In genomic region chr13:110617326-110618072, GRCh38 we compare ENCODE assay signal across 8 cellular contexts. TPM values are rescaled to one million over a fixed set of nuclear protein-coding genes. Genes with fewer than 3 reads are reported as not detected.
DNase-seq lines count a peak whose midpoint lies in the region; ATAC-seq, FAIRE-seq and TF ChIP-seq lines count a peak whose summit lies in the region.

No MANE protein-coding gene starts in this region.

- H3K36me3 ChIP-seq in left ventricle myocardium inferior: peaks cover 5% of the 10 kb centered on the region
- no peaks in the 10 kb centered on the region for H3K36me3 ChIP-seq in bronchial epithelial cell (ENCODE audit: control insufficient read depth, insufficient read depth, low read length)
- H3K36me3 ChIP-seq in lower lobe of right lung: peaks cover 3% of the 10 kb centered on the region
- peaks cover 4% of the 10 kb centered on the region for H3K36me3 ChIP-seq in upper lobe of right lung
- no peaks in the 10 kb centered on the region for H3K36me3 ChIP-seq in effector memory CD4-positive, alpha-beta T cell (ENCODE audit: control insufficient read depth, insufficient read depth, low read length)

- no peak for DNase-seq in left ventricle myocardium inferior
- DNase-seq in cardiac septum (ENCODE audit: low spot score): no peak
- peak; percentile 69 for DNase-seq in bronchial epithelial cell (ENCODE audit: low read depth)
- DNase-seq in lower lobe of right lung: no peak
- no peak for DNase-seq in upper lobe of right lung
- no peak for DNase-seq in HK-2 (ENCODE audit: unreplicated experiment)
- no peak for DNase-seq in ecto neural progenitor cell (ENCODE audit: low spot score)
- no peak for DNase-seq in effector memory CD4-positive, alpha-beta T cell

- H3K27me3 ChIP-seq in left ventricle myocardium inferior (ENCODE audit: low read depth) (no peaks in the 10 kb centered on the region), bronchial epithelial cell (ENCODE audit: control insufficient read depth, insufficient read depth, low read length) (no peaks in the 10 kb centered on the region), lower lobe of right lung (ENCODE audit: low read depth) (no peaks in the 10 kb centered on the region), upper lobe of right lung (no peaks in the 10 kb centered on the region)
- H3K27me3 ChIP-seq in effector memory CD4-positive, alpha-beta T cell (replicated peaks; ENCODE audit: control insufficient read depth, insufficient read depth, low read length, poor library complexity, severe bottlenecking): no peaks in the 10 kb centered on the region

- H3K27ac ChIP-seq in left ventricle myocardium inferior (replicated peaks) (peak overlapping the region; percentile 97), lower lobe of right lung (no peak overlapping the region), upper lobe of right lung (no peak overlapping the region)
- H3K27ac ChIP-seq in effector memory CD4-positive, alpha-beta T cell (ENCODE audit: insufficient read depth, low read length, poor library complexity, severe bottlenecking): no peak overlapping the region

- ATAC-seq in lower lobe of right lung: peak in 1 of 2 donors; percentile 26
- ATAC-seq in upper lobe of right lung: no peak

- H3K9me3 ChIP-seq in left ventricle myocardium inferior (replicated peaks) (no peaks in the 10 kb centered on the region), lower lobe of right lung (no peaks in the 10 kb centered on the region), upper lobe of right lung (no peaks in the 10 kb centered on the region)
- no peaks in the 10 kb centered on the region for H3K9me3 ChIP-seq in effector memory CD4-positive, alpha-beta T cell (ENCODE audit: control insufficient read depth, low read length)

- H3K4me3 ChIP-seq in left ventricle myocardium inferior (peak overlapping the region; percentile 97), bronchial epithelial cell (ENCODE audit: low read depth, low read length) (no peak overlapping the region), lower lobe of right lung (peak overlapping the region; percentile 94), upper lobe of right lung (peak overlapping the region; percentile 94)
- no peak overlapping the region for H3K4me3 ChIP-seq in effector memory CD4-positive, alpha-beta T cell (ENCODE audit: insufficient read depth, low read depth, low read length, poor library complexity, severe bottlenecking)

- peaks cover 71% of the 10 kb centered on the region for H3K4me1 ChIP-seq in left ventricle myocardium inferior
- peaks cover 37% of the 10 kb centered on the region for H3K4me1 ChIP-seq in lower lobe of right lung
- H3K4me1 ChIP-seq in upper lobe of right lung: peaks cover 22% of the 10 kb centered on the region
- peaks cover 8% of the 10 kb centered on the region for H3K4me1 ChIP-seq in effector memory CD4-positive, alpha-beta T cell (ENCODE audit: control insufficient read depth, insufficient read depth, low read length, poor library complexity, severe bottlenecking)

- TF ChIP-seq CTCF in left ventricle myocardium inferior (IDR thresholded peaks at IDR 0.05; ENCODE audit: borderline replicate concordance): no peak
- TF ChIP-seq CTCF in bronchial epithelial cell (IDR thresholded peaks at IDR 0.05; ENCODE audit: insufficient read depth, low read length, severe bottlenecking): no peak
- TF ChIP-seq CTCF in lower lobe of right lung (IDR thresholded peaks at IDR 0.05): no peak
- TF ChIP-seq CTCF in upper lobe of right lung (IDR thresholded peaks at IDR 0.05): no peak

- FAIRE-seq in bronchial epithelial cell (lab: Jason Lieb, UNC): no peak

- intact Hi-C loops in left ventricle myocardium inferior (cut with micrococcal nuclease) (no loop called here), cardiac septum (cut with DNase I) (no loop called here), lower lobe of right lung (cut with DNase I) (no loop called here), upper lobe of right lung (cut with DNase I) (no loop called here)

RNA-seq across cellular contexts. Expression of gene NAXD, which starts 2.2 kb away (rescaled TPM):
- total RNA-seq in left ventricle myocardium inferior (28.0 TPM), cardiac septum (23.7 TPM), bronchial epithelial cell (21.1 and 24.8 TPM in 2 replicates), lower lobe of right lung (27.4 TPM), upper lobe of right lung (32.2 TPM)

RNA-seq across cellular contexts. Expression of gene RAB20, which starts 56.0 kb away (rescaled TPM):
- total RNA-seq in left ventricle myocardium inferior (13.8 TPM), cardiac septum (12.6 TPM), bronchial epithelial cell (5.1 and 8.2 TPM in 2 replicates), lower lobe of right lung (51.3 TPM), upper lobe of right lung (52.4 TPM)

Comparison
In these comparisons a context has a peak if more than half of its experiments do, and no peak if none do; other contexts are left out.
1. H3K4me3 ChIP-seq: peak in left ventricle myocardium inferior (single experiment), lower lobe of right lung (single experiment) and upper lobe of right lung (single experiment); none in bronchial epithelial cell (single experiment) and effector memory CD4-positive, alpha-beta T cell (single experiment).